In the genomic region with DNA sequence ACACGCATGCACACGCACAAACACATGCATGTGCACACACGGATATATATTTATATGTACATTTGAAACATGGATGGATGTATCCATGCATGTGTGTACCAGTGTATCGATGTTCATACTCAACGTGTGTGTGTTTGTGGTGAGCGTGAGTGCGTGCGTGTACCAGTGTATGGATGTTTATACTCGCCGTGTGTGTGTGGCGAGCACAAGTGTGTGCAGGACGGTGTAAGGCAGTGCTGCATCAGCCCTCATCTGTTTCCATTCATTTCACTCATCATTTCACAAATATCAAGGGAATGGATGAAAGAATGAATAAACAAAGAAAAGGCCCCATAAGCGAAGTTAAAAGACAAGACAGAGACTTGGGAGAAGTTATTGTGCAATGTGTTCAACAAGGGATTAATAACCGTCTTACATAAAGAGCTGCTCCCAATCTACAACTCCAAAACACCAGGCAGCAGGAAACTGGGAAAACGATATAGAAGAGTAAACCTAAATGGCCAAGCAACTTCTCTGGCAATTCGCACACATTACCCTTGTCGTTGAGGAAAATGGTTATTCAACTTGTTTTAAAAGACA, we compare ENCODE assay signal across 2 cellular contexts.
TF ChIP-seq lines count a peak whose summit lies in the region.

No MANE protein-coding gene starts in this region.

TF ChIP-seq in IMR-90, 13 proteins besides CTCF, POLR2A, EP300 and RAD21:
- TF ChIP-seq, protein P1, sequence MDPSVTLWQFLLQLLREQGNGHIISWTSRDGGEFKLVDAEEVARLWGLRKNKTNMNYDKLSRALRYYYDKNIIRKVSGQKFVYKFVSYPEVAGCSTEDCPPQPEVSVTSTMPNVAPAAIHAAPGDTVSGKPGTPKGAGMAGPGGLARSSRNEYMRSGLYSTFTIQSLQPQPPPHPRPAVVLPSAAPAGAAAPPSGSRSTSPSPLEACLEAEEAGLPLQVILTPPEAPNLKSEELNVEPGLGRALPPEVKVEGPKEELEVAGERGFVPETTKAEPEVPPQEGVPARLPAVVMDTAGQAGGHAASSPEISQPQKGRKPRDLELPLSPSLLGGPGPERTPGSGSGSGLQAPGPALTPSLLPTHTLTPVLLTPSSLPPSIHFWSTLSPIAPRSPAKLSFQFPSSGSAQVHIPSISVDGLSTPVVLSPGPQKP (IDR thresholded peaks at IDR 0.05; ENCODE audit: borderline replicate concordance, low read depth, low read length): no peak
- TF ChIP-seq SMC3 (IDR thresholded peaks at IDR 0.05; ENCODE audit: low read depth, low read length): no peak
- peak; percentile 47; the same call in 1 of the 2 replicates for TF ChIP-seq CEBPB (IDR thresholded peaks at IDR 0.05; ENCODE audit: low read depth, low read length)

TF ChIP-seq in K562, 482 proteins besides CTCF, POLR2A, EP300 and RAD21:
- TF ChIP-seq CEBPG (CRISPR knock-in tag; IDR thresholded peaks at IDR 0.05) (no peak), CEBPG (tag; conservative IDR thresholded peaks at IDR 0.05 in 1 of 2, IDR thresholded peaks at IDR 0.05 in 1 of 2) (peak in 1 of 2 experiments; percentile 29; a peak in 1 of 4 replicates), CEBPB (tag; IDR thresholded peaks at IDR 0.05) (peak; percentile 61), ARHGAP35 (IDR thresholded peaks at IDR 0.05; ENCODE audit: partially characterized antibody) (no peak)
